In genomic region chr1:206558794-206559660, GRCh38 we compare ENCODE assay signal across 11 cellular contexts. TPM values are rescaled to one million over a fixed set of nuclear protein-coding genes. Genes with fewer than 3 reads are reported as not detected.
A peak's percentile ranks its signal among the peaks of the same experiment; 100 is the strongest.
DNase-seq lines count a peak whose midpoint lies in the region; ATAC-seq and TF ChIP-seq lines count a peak whose summit lies in the region.
"Had no signal": no experiment of that assay in that cellular context is flagged by ENCODE, and none has a peak within 500 bp of the region (broad histone marks: within the 10 kb centered on the region; RNA-seq: fewer than 3 reads in every experiment).

No MANE protein-coding gene starts in this region.

- H3K4me1 ChIP-seq in colonic mucosa (no peaks in the 10 kb centered on the region), psoas muscle (peaks cover 29% of the 10 kb centered on the region), mesendoderm (ENCODE audit: control insufficient read depth, low read depth, low read length) (no peaks in the 10 kb centered on the region)

- intact Hi-C loops in colonic mucosa (cut with DNase I) (no loop called here), psoas muscle (cut with DNase I) (no loop called here)

- H3K36me3 ChIP-seq in GM06990 (ENCODE audit: control insufficient read depth, insufficient read depth, low read length) (peaks cover 12% of the 10 kb centered on the region), colonic mucosa (no peaks in the 10 kb centered on the region), psoas muscle (ENCODE audit: insufficient read depth in 1 of 2, low read depth in 1 of 2) (peaks cover 0 to 2% of the 10 kb centered on the region in 2 donors), mesendoderm (ENCODE audit: control insufficient read depth, insufficient read depth, low read length) (no peaks in the 10 kb centered on the region)

- no peak overlapping the region for H2BK120ac ChIP-seq in mesendoderm (ENCODE audit: low read depth, low read length)

- no peak overlapping the region for H2BK15ac ChIP-seq in mesendoderm (replicated peaks; ENCODE audit: low read depth)

- no peak overlapping the region for H3K18ac ChIP-seq in mesendoderm (ENCODE audit: low read length)

- no peak for ATAC-seq in psoas muscle
- no peak for ATAC-seq in GM18858 (IDR thresholded peaks at IDR 0.05; ENCODE audit: unreplicated experiment)
- ATAC-seq: HCT116 had no signal

- no peak overlapping the region for H2AK5ac ChIP-seq in mesendoderm (ENCODE audit: low read length)

- TF ChIP-seq CTCF in GM06990 (IDR thresholded peaks at IDR 0.05; ENCODE audit: insufficient read depth, low read length, poor library complexity, severe bottlenecking) (no peak), colonic mucosa (IDR thresholded peaks at IDR 0.05) (no peak), psoas muscle (IDR thresholded peaks at IDR 0.05) (no peak)

- no peak overlapping the region for H3K4me2 ChIP-seq in mesendoderm (ENCODE audit: low read length)

- no peak overlapping the region for H3K56ac ChIP-seq in mesendoderm (ENCODE audit: low read length)

- DNase-seq in GM06990 (ENCODE audit: extremely low read depth, insufficient read length) = no peak
- DNase-seq in NOMO-1 (lab: John Stamatoyannopoulos, UW; ENCODE audit: unreplicated experiment in 2 of 2) = peak; percentile 29 to 31
- no peak for DNase-seq in colonic mucosa
- DNase-seq in psoas muscle = no peak
- DNase-seq in mesenteric fat pad (ENCODE audit: low spot score) = no peak
- DNase-seq in mesendoderm = no peak
- no peak for DNase-seq in COLO829 (ENCODE audit: low spot score)
- DNase-seq: activated effector memory CD4-positive, alpha-beta T cell treated with anti-CD3 and anti-CD28 coated beads, Interleukin-2, amount 50 U/mL, for 16 hours had no signal

- no peak overlapping the region for H3K4ac ChIP-seq in mesendoderm (ENCODE audit: low read depth, low read length)

- H3K79me1 ChIP-seq in mesendoderm (ENCODE audit: low read length) = no peaks in the 10 kb centered on the region

- H3K79me2 ChIP-seq in mesendoderm (ENCODE audit: control insufficient read depth, insufficient read depth, low read length) = no peaks in the 10 kb centered on the region

- no peaks in the 10 kb centered on the region for H3K27me3 ChIP-seq in GM06990 (replicated peaks; ENCODE audit: control insufficient read depth, insufficient read depth, low read length)
- H3K27me3 ChIP-seq in colonic mucosa = no peaks in the 10 kb centered on the region
- H3K27me3 ChIP-seq in psoas muscle (ENCODE audit: insufficient read depth in 3 of 3, low read length in 2 of 3) = no peaks in the 10 kb centered on the region
- H3K27me3 ChIP-seq in mesendoderm (ENCODE audit: insufficient read depth, low read length, poor library complexity) = peaks cover 2% of the 10 kb centered on the region

- peak overlapping the region; percentile 84 for H3K4me3 ChIP-seq in GM06990 (replicated peaks; ENCODE audit: low read depth, low read length)
- H3K4me3 ChIP-seq in colonic mucosa = peak overlapping the region; percentile 58
- peak overlapping the region; percentile 73 for H3K4me3 ChIP-seq in psoas muscle
- H3K4me3 ChIP-seq in mesendoderm (ENCODE audit: low read length) = no peak overlapping the region

- H2BK5ac ChIP-seq in mesendoderm (ENCODE audit: low read length) = no peak overlapping the region

- H3K27ac ChIP-seq in colonic mucosa (peak overlapping the region; percentile 85), psoas muscle (peak overlapping the region; percentile 66), mesendoderm (ENCODE audit: low read depth, low read length) (no peak overlapping the region)

- WGBS in psoas muscle, 3 donors = 83 to 87% (median 85%) methylated on average over 6 of the region's 6 CpGs
- no CpG with 5 or more reads among the region's 6 CpGs for WGBS in mesendoderm (ENCODE audit: extremely low coverage, insufficient coverage, low lambda C conversion rate)

- H4K8ac ChIP-seq in mesendoderm (ENCODE audit: low read depth, low read length) = no peak overlapping the region

- peak overlapping the region; percentile 63 to 80 for H3K9ac ChIP-seq in colonic mucosa (ENCODE audit: low read depth in 2 of 2, low read length in 2 of 2)
- H3K9ac ChIP-seq in mesendoderm (ENCODE audit: low read length) = no peak overlapping the region

- no peak overlapping the region for H3K23ac ChIP-seq in mesendoderm (ENCODE audit: low read length)

- no peak overlapping the region for H4K5ac ChIP-seq in mesendoderm (ENCODE audit: low read length)

- no peaks in the 10 kb centered on the region for H3K9me3 ChIP-seq in colonic mucosa
- H3K9me3 ChIP-seq in psoas muscle = no peaks in the 10 kb centered on the region

RNA-seq across cellular contexts. Expression of gene RASSF5, which starts 51.7 kb away (rescaled TPM):
- total RNA-seq in colonic mucosa (1 to 10 TPM; 4.9 to 5.4 TPM), psoas muscle (10 to 100 TPM in 1 of 4 donors, 1 to 10 TPM in 3; 1.5 to 14.6 (median 5.1) TPM), mesenteric fat pad (11.4 TPM)
- 1 to 10 TPM; 1.1 to 2.8 (median 1.5) TPM for polyA plus RNA-seq in psoas muscle
- polyA plus RNA-seq in mesendoderm (2013, experiment 1 of 2) = 1.4 TPM
- polyA plus RNA-seq in mesendoderm (2013, experiment 2 of 2) = 1.8 TPM
- total RNA-seq: osteocyte had no signal

RNA-seq across cellular contexts. Expression of gene EIF2D, which starts 53.2 kb away (rescaled TPM):
- total RNA-seq in colonic mucosa = 10 to 100 TPM; 39.2 to 45.0 TPM
- 10 to 100 TPM; 32.1 to 41.8 (median 37.6) TPM for total RNA-seq in psoas muscle
- 10 to 100 TPM; 21.4 to 40.3 (median 32.8) TPM for polyA plus RNA-seq in psoas muscle
- total RNA-seq in mesenteric fat pad = 37.8 TPM
- polyA plus RNA-seq in mesendoderm (2013, experiment 1 of 2) = 24.1 TPM
- polyA plus RNA-seq in mesendoderm (2013, experiment 2 of 2) = 24.8 TPM

Comparison
In these comparisons a context has a peak if more than half of its experiments do, and no peak if none do; other contexts are left out.
1. DNase-seq: peak in NOMO-1 (2 of 2); none in GM06990 (single experiment), colonic mucosa (single experiment), psoas muscle (0 of 2), mesenteric fat pad (single experiment), mesendoderm (single experiment) and COLO829 (single experiment).